Comparison of ENCODE assay signal across 15 cellular contexts in genomic region chr15:21267686-21268395, GRCh38.
"Had no signal": no experiment of that assay in that cellular context is flagged by ENCODE, and none has a peak within 500 bp of the region (broad histone marks: within the 10 kb centered on the region; RNA-seq: fewer than 3 reads in every experiment).

No MANE protein-coding gene starts in this region.

- H3K36me3 Mint-ChIP-seq: immature natural killer cell had no signal

- H3K27ac Mint-ChIP-seq: effector memory CD8-positive, alpha-beta T cell had no signal

- ATAC-seq: body of pancreas, left colon had no signal

- H3K4me3 Mint-ChIP-seq: effector memory CD8-positive, alpha-beta T cell had no signal

- DNase-seq: activated CD4-positive, alpha-beta T cell treated with anti-CD3 and anti-CD28 coated beads, Interleukin-2, amount 50 U/mL, for 1 hour; activated naive CD4-positive, alpha-beta T cell treated with anti-CD3 and anti-CD28 coated beads, Interleukin-2, amount 50 U/mL, for 16 hours; activated T-cell treated with anti-CD3 and anti-CD28 coated beads, Interleukin-2, amount 50 U/mL, for 1 hour; amniotic stem cell; body of pancreas; central memory CD4-positive, alpha-beta T cell; cortex of kidney; effector memory CD8-positive, alpha-beta T cell; glutamatergic neuron; left colon; stimulated activated CD4-positive, alpha-beta T cell treated with anti-CD3 and anti-CD28 coated beads, Interleukin-15, amount 100 ng/mL, for 24 hours; stimulated activated CD4-positive, alpha-beta T cell treated with anti-CD3 and anti-CD28 coated beads, Interleukin-4, amount 100 ng/mL, for 24 hours; stomach; uterus had no signal

- H3K9me3 Mint-ChIP-seq: immature natural killer cell had no signal
